In genomic region chr10:13624630-13625029, GRCh38 we compare ENCODE assay signal across 18 cellular contexts. TPM values are rescaled to one million over a fixed set of nuclear protein-coding genes. Genes with fewer than 3 reads are reported as not detected.
DNase-seq lines count a peak whose midpoint lies in the region; ATAC-seq, FAIRE-seq and TF ChIP-seq lines count a peak whose summit lies in the region.
"Had no signal": no experiment of that assay in that cellular context is flagged by ENCODE, and none has a peak within 500 bp of the region (broad histone marks: within the 10 kb centered on the region; RNA-seq: fewer than 3 reads in every experiment).

No MANE protein-coding gene starts in this region.

- DNase-seq in activated naive CD8-positive, alpha-beta T cell treated with anti-CD3 and anti-CD28 coated beads, Interleukin-2, amount 50 U/mL, for 24 hours = no peak
- DNase-seq in activated naive CD8-positive, alpha-beta T cell treated with anti-CD3 and anti-CD28 coated beads for 36 hours = no peak
- DNase-seq in astrocyte (ENCODE audit: low read depth) = no peak
- peak; percentile 25 to 68 for DNase-seq in foreskin keratinocyte
- no peak for DNase-seq in WTC11 (ENCODE audit: low spot score)
- no peak for DNase-seq in heart right ventricle
- DNase-seq: 8988T; AML-193; Calu3; CD4-positive, CD25-positive, alpha-beta regulatory T cell; DMS 273 treated with DMSO at 0.1 percent for 48 hours; DMS79; GOT3; H9 had no signal

- WGBS in heart right ventricle, 2 donors = 97 to 100% methylated on average over 1 of the region's 1 CpG

- H3K4me2 ChIP-seq in astrocyte (ENCODE audit: low read length) = no peak overlapping the region
- H3K4me2 ChIP-seq: BLaER1 treated with 17β-estradiol and CSF1 and Interleukin-3, amounts not matched to agents 10 nM and 100 nM had no signal

- H4K20me1 ChIP-seq in astrocyte (ENCODE audit: insufficient read depth, low read length) = peaks cover 4% of the 10 kb centered on the region

- no peak overlapping the region for H3K27ac Mint-ChIP-seq in activated naive CD8-positive, alpha-beta T cell treated with anti-CD3 and anti-CD28 coated beads, Interleukin-2, amount 50 U/mL, for 24 hours
- H3K27ac Mint-ChIP-seq in activated naive CD8-positive, alpha-beta T cell treated with anti-CD3 and anti-CD28 coated beads for 36 hours = no peak overlapping the region
- H3K27ac Mint-ChIP-seq in astrocyte (ENCODE audit: unreplicated experiment) (peak overlapping the region; percentile 13), WTC11 (no peak overlapping the region)
- H3K27ac Mint-ChIP-seq: CD4-positive, CD25-positive, alpha-beta regulatory T cell; H9 had no signal

- H3K9me3 ChIP-seq in astrocyte (ENCODE audit: insufficient read depth, low read depth, low read length) (no peaks in the 10 kb centered on the region), heart right ventricle (no peaks in the 10 kb centered on the region)
- H3K9me3 ChIP-seq: BLaER1 treated with 17β-estradiol and CSF1 and Interleukin-3, amounts not matched to agents 10 nM and 100 nM had no signal

- no peak for FAIRE-seq in astrocyte (lab: Jason Lieb, UNC)
- FAIRE-seq: G401.6, GM12891 had no signal

- peak; percentile 36 for ATAC-seq in activated naive CD8-positive, alpha-beta T cell treated with anti-CD3 and anti-CD28 coated beads, Interleukin-2, amount 50 U/mL, for 24 hours
- peak; percentile 89 for ATAC-seq in foreskin keratinocyte
- no peak for ATAC-seq in GM19023 (IDR thresholded peaks at IDR 0.05; ENCODE audit: unreplicated experiment)
- ATAC-seq in WTC11 = no peak
- ATAC-seq in heart right ventricle = no peak

- no peaks in the 10 kb centered on the region for H3K4me1 Mint-ChIP-seq in activated naive CD8-positive, alpha-beta T cell treated with anti-CD3 and anti-CD28 coated beads, Interleukin-2, amount 50 U/mL, for 24 hours
- no peaks in the 10 kb centered on the region for H3K4me1 Mint-ChIP-seq in activated naive CD8-positive, alpha-beta T cell treated with anti-CD3 and anti-CD28 coated beads for 36 hours
- peaks cover 6% of the 10 kb centered on the region for H3K4me1 Mint-ChIP-seq in astrocyte (ENCODE audit: low read depth, unreplicated experiment)
- peaks cover 6% of the 10 kb centered on the region for H3K4me1 Mint-ChIP-seq in WTC11

- no peak for TF ChIP-seq CTCF in astrocyte (IDR thresholded peaks at IDR 0.05; ENCODE audit: insufficient read depth, low read depth, low read length)
- TF ChIP-seq CTCF in foreskin keratinocyte (conservative IDR thresholded peaks at IDR 0.05) = no peak
- no peak for TF ChIP-seq CTCF in WTC11 (IDR thresholded peaks at IDR 0.05)
- no peak for TF ChIP-seq CTCF in heart right ventricle (IDR thresholded peaks at IDR 0.05)

- intact Hi-C loops in heart right ventricle (cut with DNase I) = no loop called here

- peaks cover 3% of the 10 kb centered on the region for H3K36me3 ChIP-seq in astrocyte (ENCODE audit: insufficient read depth, low read length)
- H3K36me3 ChIP-seq in heart right ventricle = peaks cover 0 to 84% (median 5%) of the 10 kb centered on the region in 9 donors

- no peak overlapping the region for H3K27ac ChIP-seq in astrocyte (ENCODE audit: low read depth, low read length)
- peak overlapping the region; percentile 36 for H3K27ac ChIP-seq in foreskin keratinocyte
- no peak overlapping the region for H3K27ac ChIP-seq in heart right ventricle
- H3K27ac ChIP-seq: BLaER1 treated with 17β-estradiol and CSF1 and Interleukin-3, amounts not matched to agents 10 nM and 100 nM had no signal

- H3K79me2 ChIP-seq in astrocyte (ENCODE audit: insufficient read depth, low read length) = no peaks in the 10 kb centered on the region

- H3K4me3 Mint-ChIP-seq in activated naive CD8-positive, alpha-beta T cell treated with anti-CD3 and anti-CD28 coated beads, Interleukin-2, amount 50 U/mL, for 24 hours = no peak overlapping the region
- no peak overlapping the region for H3K4me3 Mint-ChIP-seq in activated naive CD8-positive, alpha-beta T cell treated with anti-CD3 and anti-CD28 coated beads for 36 hours
- H3K4me3 Mint-ChIP-seq in astrocyte (ENCODE audit: unreplicated experiment) (no peak overlapping the region), WTC11 (no peak overlapping the region)
- H3K4me3 Mint-ChIP-seq: CD4-positive, CD25-positive, alpha-beta regulatory T cell; H9 had no signal

- H3K4me3 ChIP-seq in astrocyte (ENCODE audit: insufficient read depth, low read depth, low read length) (no peak overlapping the region), heart right ventricle (no peak overlapping the region)
- H3K4me3 ChIP-seq: BLaER1 treated with 17β-estradiol and CSF1 and Interleukin-3, amounts not matched to agents 10 nM and 100 nM had no signal

- CTCF ChIA-PET in WTC11 (lab: Charles Lee) = no interaction called here

- H3K36me3 Mint-ChIP-seq in activated naive CD8-positive, alpha-beta T cell treated with anti-CD3 and anti-CD28 coated beads, Interleukin-2, amount 50 U/mL, for 24 hours (ENCODE audit: low read depth) = peaks cover 7% of the 10 kb centered on the region
- no peaks in the 10 kb centered on the region for H3K36me3 Mint-ChIP-seq in activated naive CD8-positive, alpha-beta T cell treated with anti-CD3 and anti-CD28 coated beads for 36 hours
- H3K36me3 Mint-ChIP-seq in astrocyte (ENCODE audit: low read depth, unreplicated experiment) (peaks cover 9% of the 10 kb centered on the region), WTC11 (no peaks in the 10 kb centered on the region)

- no peaks in the 10 kb centered on the region for H3K27me3 Mint-ChIP-seq in activated naive CD8-positive, alpha-beta T cell treated with anti-CD3 and anti-CD28 coated beads, Interleukin-2, amount 50 U/mL, for 24 hours
- H3K27me3 Mint-ChIP-seq in activated naive CD8-positive, alpha-beta T cell treated with anti-CD3 and anti-CD28 coated beads for 36 hours = no peaks in the 10 kb centered on the region
- H3K27me3 Mint-ChIP-seq in astrocyte (ENCODE audit: low read depth, unreplicated experiment) (no peaks in the 10 kb centered on the region), WTC11 (ENCODE audit: low read depth) (no peaks in the 10 kb centered on the region)
- H3K27me3 Mint-ChIP-seq: CD4-positive, CD25-positive, alpha-beta regulatory T cell had no signal

- H3K27me3 ChIP-seq in astrocyte (ENCODE audit: insufficient read depth, low read length) (no peaks in the 10 kb centered on the region), foreskin keratinocyte (no peaks in the 10 kb centered on the region), heart right ventricle (no peaks in the 10 kb centered on the region)
- H3K27me3 ChIP-seq: BLaER1 treated with 17β-estradiol and CSF1 and Interleukin-3, amounts not matched to agents 10 nM and 100 nM had no signal

- POLR2A ChIA-PET in WTC11 (lab: Charles Lee) = no interaction called here

- H2AFZ ChIP-seq in astrocyte (ENCODE audit: low read depth, low read length) = no peak overlapping the region

- no peaks in the 10 kb centered on the region for H3K9me3 Mint-ChIP-seq in activated naive CD8-positive, alpha-beta T cell treated with anti-CD3 and anti-CD28 coated beads, Interleukin-2, amount 50 U/mL, for 24 hours
- H3K9me3 Mint-ChIP-seq in activated naive CD8-positive, alpha-beta T cell treated with anti-CD3 and anti-CD28 coated beads for 36 hours = no peaks in the 10 kb centered on the region
- H3K9me3 Mint-ChIP-seq in astrocyte (ENCODE audit: unreplicated experiment) (no peaks in the 10 kb centered on the region), WTC11 (no peaks in the 10 kb centered on the region)
- H3K9me3 Mint-ChIP-seq: CD4-positive, CD25-positive, alpha-beta regulatory T cell; H9 had no signal

- H3K9ac ChIP-seq in astrocyte (ENCODE audit: low read length) = no peak overlapping the region
- H3K9ac ChIP-seq: BLaER1 treated with 17β-estradiol and CSF1 and Interleukin-3, amounts not matched to agents 10 nM and 100 nM had no signal

- H3K4me1 ChIP-seq in astrocyte (ENCODE audit: insufficient read depth, low read length) (no peaks in the 10 kb centered on the region), foreskin keratinocyte (no peaks in the 10 kb centered on the region), heart right ventricle (no peaks in the 10 kb centered on the region)
- H3K4me1 ChIP-seq: BLaER1 treated with 17β-estradiol and CSF1 and Interleukin-3, amounts not matched to agents 10 nM and 100 nM had no signal

TF ChIP-seq in WTC11, 78 proteins besides CTCF, POLR2A, EP300 and RAD21 (continues in another document):
- TF ChIP-seq USF1 (CRISPR knock-in tag; IDR thresholded peaks at IDR 0.05) (no peak), NR3C1 (CRISPR knock-in tag; conservative IDR thresholded peaks at IDR 0.05; ENCODE audit: low read depth) (no peak), RELA (CRISPR knock-in tag; IDR thresholded peaks at IDR 0.05; ENCODE audit: borderline replicate concordance) (no peak), AR (CRISPR knock-in tag; IDR thresholded peaks at IDR 0.05) (no peak)

RNA-seq across cellular contexts. Expression of gene PRPF18, which starts 37.9 kb away (rescaled TPM):
- 10 to 100 TPM; 22.5 to 22.9 TPM for total RNA-seq in activated naive CD8-positive, alpha-beta T cell treated with anti-CD3 and anti-CD28 coated beads for 36 hours
- 18.8 and 21.0 TPM in 2 replicates for total RNA-seq in astrocyte
- 21.0 and 22.2 TPM in 2 replicates for total RNA-seq in foreskin keratinocyte
- 12.5 and 15.2 TPM in 2 replicates for polyA plus RNA-seq in foreskin keratinocyte
- total RNA-seq in WTC11 (2021) = 11.5 to 13.4 TPM (median 11.8 TPM) in 3 replicates
- 10 to 100 TPM; 13.3 to 17.1 (median 15.4) TPM for total RNA-seq in heart right ventricle
- polyA plus RNA-seq in heart right ventricle = 10 to 100 TPM in 1 of 2 donors, 1 to 10 TPM in 1; 6.7 to 13.1 TPM

Comparison
In these comparisons a context has a peak if more than half of its experiments do, and no peak if none do; other contexts are left out.
1. ATAC-seq: peak in activated naive CD8-positive, alpha-beta T cell treated with anti-CD3 and anti-CD28 coated beads, Interleukin-2, amount 50 U/mL, for 24 hours (single experiment) and foreskin keratinocyte (single experiment); none in GM19023 (single experiment), WTC11 (single experiment) and heart right ventricle (0 of 8).
2. DNase-seq: peak in foreskin keratinocyte (2 of 2); none in activated naive CD8-positive, alpha-beta T cell treated with anti-CD3 and anti-CD28 coated beads, Interleukin-2, amount 50 U/mL, for 24 hours (single experiment), activated naive CD8-positive, alpha-beta T cell treated with anti-CD3 and anti-CD28 coated beads for 36 hours (single experiment), astrocyte (single experiment), WTC11 (single experiment) and heart right ventricle (0 of 2).